Comparison of ENCODE assay signal across 8 cellular contexts in genomic region chr1:44031051-44031899, GRCh38. TPM values are rescaled to one million over a fixed set of nuclear protein-coding genes. Genes with fewer than 3 reads are reported as not detected.
A peak's percentile ranks its signal among the peaks of the same experiment; 100 is the strongest.
DNase-seq lines count a peak whose midpoint lies in the region; ATAC-seq lines count a peak whose summit lies in the region.

TSS of gene SLC6A9 (minus strand) at chr1:44031462. CDS start at chr1:44024277, 7,185 bp downstream.

- DNase-seq in ELF-1 (ENCODE audit: low read depth, low spot score) (peak; percentile 77), NCI-H2171 treated with DMSO at 0.1 percent for 48 hours (lab: John Stamatoyannopoulos, UW) (peak; percentile 61), activated T-cell treated with anti-CD3 and anti-CD28 coated beads for 24 hours (ENCODE audit: low read depth) (peak; percentile 29), SKM-1 treated with dmso at 0.1 percent for 144 hours (lab: John Stamatoyannopoulos, UW; ENCODE audit: unreplicated experiment) (no peak)
- peak; percentile 28 to 72 (median 55) for DNase-seq in naive thymus-derived CD4-positive, alpha-beta T cell

- H3K4me3 Mint-ChIP-seq in naive thymus-derived CD4-positive, alpha-beta T cell, result peak within 1 kb of the TSS; percentile 84 to 98 (median 90)

- intact Hi-C loops in naive thymus-derived CD4-positive, alpha-beta T cell (cut with micrococcal nuclease), result loop anchor here (1.0 to 10.0 kb wide), 3 partner anchors 324 to 1656 kb away; partner anchors contain the start of genes ERI3 (in 1 of the 2), GPBP1L1 (in 1 of the 2), KDM4A (in 1 of the 2) and TMEM69 (in 1 of the 2)

- H3K4me1 ChIP-seq in esophagus (ENCODE audit: control insufficient read depth in 2 of 2, insufficient read depth in 2 of 2, low read length in 1 of 2) (peaks cover 6 to 32% of the 10 kb centered on the region in 2 donors), subcutaneous abdominal adipose tissue (ENCODE audit: control insufficient read depth in 5 of 5, insufficient read depth in 5 of 5, low read length in 5 of 5) (peaks cover 0 to 42% (median 32%) of the 10 kb centered on the region in 5 donors)
- peaks cover 0 to 7% of the 10 kb centered on the region in 2 donors for H3K4me1 ChIP-seq in naive thymus-derived CD4-positive, alpha-beta T cell (ENCODE audit: control insufficient read depth in 2 of 2, insufficient read depth in 2 of 2, low read length in 2 of 2)

- peaks cover 0 to 3% (median 0%) of the 10 kb centered on the region in 11 donors for H3K9me3 Mint-ChIP-seq in naive thymus-derived CD4-positive, alpha-beta T cell

- peaks cover 16 to 40% (median 23%) of the 10 kb centered on the region in 7 donors for H3K4me1 Mint-ChIP-seq in naive thymus-derived CD4-positive, alpha-beta T cell

- 5 to 6% methylated on average over 50 to 55 of the region's 55 CpGs for WGBS in esophagus, 2 donors

- no peaks in the 10 kb centered on the region for H3K27me3 Mint-ChIP-seq in naive thymus-derived CD4-positive, alpha-beta T cell

- CTCF ChIA-PET in naive thymus-derived CD4-positive, alpha-beta T cell (lab: Charles Lee), result interaction anchor here (1.3 to 1.9 kb wide), 2 partner anchors 25 to 26 kb away, joined by 3 to 7 read pairs; no protein-coding TSS in a partner anchor

- peak; percentile 30 for ATAC-seq in naive thymus-derived CD4-positive, alpha-beta T cell
- no peak for ATAC-seq in GM21423 (IDR thresholded peaks at IDR 0.05; ENCODE audit: unreplicated experiment)

- H3K36me3 Mint-ChIP-seq in naive thymus-derived CD4-positive, alpha-beta T cell, result no peaks in the 10 kb centered on the region

- H3K9me3 ChIP-seq in esophagus (ENCODE audit: control insufficient read depth in 2 of 2, insufficient read depth in 1 of 2, low read depth in 1 of 2, low read length in 1 of 2) (no peaks in the 10 kb centered on the region), subcutaneous abdominal adipose tissue (ENCODE audit: control insufficient read depth in 5 of 5, low read length in 5 of 5) (no peaks in the 10 kb centered on the region)
- H3K9me3 ChIP-seq in naive thymus-derived CD4-positive, alpha-beta T cell (ENCODE audit: control insufficient read depth in 2 of 3, low read length in 3 of 3), result no peaks in the 10 kb centered on the region

- peak within 1 kb of the TSS; percentile 31 to 92 (median 70) for H3K27ac Mint-ChIP-seq in naive thymus-derived CD4-positive, alpha-beta T cell

- H3K9ac ChIP-seq in subcutaneous abdominal adipose tissue (ENCODE audit: low read length in 5 of 5), result peak within 1 kb of the TSS in 4 of 5 donors; percentile 53 to 71 (median 60)

- peak within 1 kb of the TSS; percentile 67 to 85 for H3K4me3 ChIP-seq in esophagus (ENCODE audit: low read depth in 1 of 2, low read length in 2 of 2)
- peak within 1 kb of the TSS; percentile 61 for H3K4me3 ChIP-seq in naive thymus-derived CD4-positive, alpha-beta T cell (ENCODE audit: low read length)
- H3K4me3 ChIP-seq in subcutaneous abdominal adipose tissue (ENCODE audit: low read depth in 1 of 5, low read length in 5 of 5), result peak within 1 kb of the TSS in 4 of 5 donors; percentile 74 to 84 (median 80)

- H3K36me3 ChIP-seq in esophagus (ENCODE audit: control insufficient read depth in 2 of 2, insufficient read depth in 2 of 2, low read length in 1 of 2) (no peaks in the 10 kb centered on the region), subcutaneous abdominal adipose tissue (ENCODE audit: control insufficient read depth in 5 of 5, insufficient read depth in 5 of 5, low read length in 5 of 5) (no peaks in the 10 kb centered on the region)
- H3K36me3 ChIP-seq in naive thymus-derived CD4-positive, alpha-beta T cell (ENCODE audit: control insufficient read depth in 2 of 3, insufficient read depth in 3 of 3, low read length in 3 of 3), result no peaks in the 10 kb centered on the region

- H3K27me3 ChIP-seq in esophagus (ENCODE audit: control insufficient read depth in 1 of 2, insufficient read depth in 2 of 2, low read length in 2 of 2) (no peaks in the 10 kb centered on the region), subcutaneous abdominal adipose tissue (ENCODE audit: control insufficient read depth in 5 of 5, insufficient read depth in 4 of 5, low read length in 5 of 5) (no peaks in the 10 kb centered on the region)
- H3K27me3 ChIP-seq in naive thymus-derived CD4-positive, alpha-beta T cell (ENCODE audit: control insufficient read depth in 2 of 2, insufficient read depth in 2 of 2, low read length in 2 of 2), result no peaks in the 10 kb centered on the region

- peak within 1 kb of the TSS; percentile 87 to 91 for H3K27ac ChIP-seq in esophagus (ENCODE audit: low read depth in 2 of 2, low read length in 1 of 2)
- peak within 1 kb of the TSS; percentile 78 for H3K27ac ChIP-seq in naive thymus-derived CD4-positive, alpha-beta T cell (ENCODE audit: low read depth, low read length)
- no peak within 1 kb of the TSS for H3K27ac ChIP-seq in subcutaneous abdominal adipose tissue (ENCODE audit: low read depth, low read length)

- POLR2A ChIA-PET in naive thymus-derived CD4-positive, alpha-beta T cell (lab: Charles Lee), result interaction anchor here (0.9 kb wide), 1 partner anchor 13 kb away, joined by 3 read pairs; no protein-coding TSS in a partner anchor

RNA-seq across cellular contexts. Expression of gene SLC6A9, which starts in this region (rescaled TPM):
- polyA plus RNA-seq in esophagus, result 10 to 100 TPM; 13.8 to 22.8 TPM
- total RNA-seq in naive thymus-derived CD4-positive, alpha-beta T cell, result 1 to 10 TPM in 1 of 5 experiments, under 1 TPM in 3, not detected in 1; 0.37 to 5.0 (median 0.53) TPM
- polyA plus RNA-seq in naive thymus-derived CD4-positive, alpha-beta T cell, result under 1 TPM in 1 of 2 donors, not detected in 1; 0.26 TPM

Comparison
In these comparisons a context has a peak if more than half of its experiments do, and no peak if none do; other contexts are left out.
1. RNA of gene SLC6A9 (polyA plus RNA-seq): 13.8 to 22.8 TPM in esophagus; 0.26 TPM in naive thymus-derived CD4-positive, alpha-beta T cell; every median in the first group is over 10 times any median in the second.
2. Peak in every context shown above with its lines, with median percentiles within 50 percentile points of each other: H3K4me3 ChIP-seq.